In the genomic region with DNA sequence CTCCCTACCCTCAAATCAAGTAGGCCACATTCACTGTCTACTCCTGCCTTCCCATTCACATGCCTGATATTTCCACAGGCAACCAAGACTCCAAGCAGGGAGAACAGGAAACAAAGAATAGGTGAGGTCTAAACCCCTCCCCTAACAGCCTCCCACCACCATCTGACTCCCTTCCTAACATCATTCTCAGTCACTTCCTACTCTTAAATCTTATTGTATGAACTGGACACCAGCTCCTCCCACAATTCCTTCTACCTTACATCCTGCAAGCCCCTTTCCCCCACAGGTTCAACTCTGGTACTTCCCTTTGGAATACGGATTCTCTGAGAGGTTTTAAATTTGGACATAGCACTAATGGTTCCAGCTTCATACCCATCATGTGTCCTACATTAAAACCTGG, we compare ENCODE assay signal across 9 cellular contexts. TPM values are rescaled to one million over a fixed set of nuclear protein-coding genes. Genes with fewer than 3 reads are reported as not detected.
DNase-seq lines count a peak whose midpoint lies in the region; ATAC-seq and TF ChIP-seq lines count a peak whose summit lies in the region.
"Had no signal": no experiment of that assay in that cellular context is flagged by ENCODE, and none has a peak within 500 bp of the region (broad histone marks: within the 10 kb centered on the region; RNA-seq: fewer than 3 reads in every experiment).

No MANE protein-coding gene starts in this region.

- H3K36me3 Mint-ChIP-seq in activated T-cell treated with anti-CD3 and anti-CD28 coated beads, Interleukin-2, amount 50 U/mL, for 72 hours (ENCODE audit: insufficient read depth in 2 of 2): peaks cover 0 to 2% of the 10 kb centered on the region in 2 donors
- peaks cover 26 to 50% of the 10 kb centered on the region in 2 donors for H3K36me3 Mint-ChIP-seq in stimulated activated naive B cell treated with anti-CD40 and anti-IgM and Interleukin-4, amounts not matched to agents 10 μg/mL and 1 μg/mL and 100 μg/mL, for 72 hours

- H3K4me1 ChIP-seq in sigmoid colon: peaks cover 0 to 26% (median 15%) of the 10 kb centered on the region in 4 donors

- ATAC-seq in activated T-cell treated with anti-CD3 and anti-CD28 coated beads, Interleukin-2, amount 50 U/mL, for 72 hours (replicated peaks in 1 of 2): no peak
- no peak for ATAC-seq in stimulated activated naive B cell treated with anti-CD40 and anti-IgM and Interleukin-4, amounts not matched to agents 10 μg/mL and 1 μg/mL and 100 μg/mL, for 72 hours (replicated peaks)

- H3K27ac Mint-ChIP-seq in activated T-cell treated with anti-CD3 and anti-CD28 coated beads, Interleukin-2, amount 50 U/mL, for 72 hours: peak overlapping the region; percentile 95
- H3K27ac Mint-ChIP-seq in stimulated activated naive B cell treated with anti-CD40 and anti-IgM and Interleukin-4, amounts not matched to agents 10 μg/mL and 1 μg/mL and 100 μg/mL, for 72 hours: peak overlapping the region; percentile 48

- H3K4me3 Mint-ChIP-seq in activated T-cell treated with anti-CD3 and anti-CD28 coated beads, Interleukin-2, amount 50 U/mL, for 72 hours: peak overlapping the region; percentile 82 to 93
- peak overlapping the region in 1 of 2 donors; percentile 92 for H3K4me3 Mint-ChIP-seq in stimulated activated naive B cell treated with anti-CD40 and anti-IgM and Interleukin-4, amounts not matched to agents 10 μg/mL and 1 μg/mL and 100 μg/mL, for 72 hours

- H3K27me3 ChIP-seq in sigmoid colon: no peaks in the 10 kb centered on the region

- no peak for TF ChIP-seq POLR2A in sigmoid colon (IDR thresholded peaks at IDR 0.05)

- peaks cover 0 to 51% (median 5%) of the 10 kb centered on the region in 4 donors for H3K36me3 ChIP-seq in sigmoid colon

- H3K4me3 ChIP-seq in sigmoid colon: no peak overlapping the region

- intact Hi-C loops in sigmoid colon (cut with DNase I): no loop called here

- DNase-seq in activated T-cell treated with anti-CD3 and anti-CD28 coated beads, Interleukin-2, amount 50 U/mL, for 72 hours: no peak
- no peak for DNase-seq in activated T-cell treated with anti-CD3 and anti-CD28 coated beads, Interleukin-2, amount 50 U/mL, for 1 hour
- DNase-seq in caudate nucleus (lab: John Stamatoyannopoulos, UW) (no peak), cerebellar cortex (ENCODE audit: low spot score) (no peak), sigmoid colon (no peak)
- no peak for DNase-seq in stimulated activated naive B cell treated with anti-CD40 and anti-IgM and Interleukin-4, amounts not matched to agents 10 μg/mL and 1 μg/mL and 100 μg/mL, for 72 hours
- DNase-seq: activated CD4-positive, alpha-beta T cell treated with anti-CD3 and anti-CD28 coated beads for 48 hours; AML-193; NCI-H2081 treated with DMSO at 0.1 percent for 48 hours had no signal

- TF ChIP-seq EP300 in sigmoid colon (IDR thresholded peaks at IDR 0.05): no peak

- H3K9me3 Mint-ChIP-seq in activated T-cell treated with anti-CD3 and anti-CD28 coated beads, Interleukin-2, amount 50 U/mL, for 72 hours: no peaks in the 10 kb centered on the region
- H3K9me3 Mint-ChIP-seq in stimulated activated naive B cell treated with anti-CD40 and anti-IgM and Interleukin-4, amounts not matched to agents 10 μg/mL and 1 μg/mL and 100 μg/mL, for 72 hours: no peaks in the 10 kb centered on the region

- 63 to 81% methylated on average over 1 of the region's 1 CpG for WGBS in sigmoid colon, 2 donors

- no peaks in the 10 kb centered on the region for H3K27me3 Mint-ChIP-seq in activated T-cell treated with anti-CD3 and anti-CD28 coated beads, Interleukin-2, amount 50 U/mL, for 72 hours (ENCODE audit: low read depth)
- H3K27me3 Mint-ChIP-seq in stimulated activated naive B cell treated with anti-CD40 and anti-IgM and Interleukin-4, amounts not matched to agents 10 μg/mL and 1 μg/mL and 100 μg/mL, for 72 hours: no peaks in the 10 kb centered on the region

- no peaks in the 10 kb centered on the region for H3K9me3 ChIP-seq in sigmoid colon

- peak overlapping the region; percentile 79 for H3K27ac ChIP-seq in caudate nucleus (ENCODE audit: low read depth, low read length)
- H3K27ac ChIP-seq in sigmoid colon: peak overlapping the region in 1 of 4 donors; percentile 93

- TF ChIP-seq CTCF in sigmoid colon (IDR thresholded peaks at IDR 0.05): no peak

- H3K4me1 Mint-ChIP-seq in activated T-cell treated with anti-CD3 and anti-CD28 coated beads, Interleukin-2, amount 50 U/mL, for 72 hours (ENCODE audit: low read depth): peaks cover 24% of the 10 kb centered on the region
- H3K4me1 Mint-ChIP-seq in stimulated activated naive B cell treated with anti-CD40 and anti-IgM and Interleukin-4, amounts not matched to agents 10 μg/mL and 1 μg/mL and 100 μg/mL, for 72 hours: peaks cover 27 to 32% of the 10 kb centered on the region in 2 donors

RNA-seq across cellular contexts. Expression of gene C6orf136, which starts 0.9 kb away (rescaled TPM):
- total RNA-seq in activated T-cell treated with anti-CD3 and anti-CD28 coated beads, Interleukin-2, amount 50 U/mL, for 72 hours: 10 to 100 TPM; 25.8 to 36.0 TPM
- total RNA-seq in sigmoid colon: 10 to 100 TPM in 2 of 4 donors, 1 to 10 TPM in 2; 7.8 to 36.7 (median 20.7) TPM
- polyA plus RNA-seq in sigmoid colon: 10 to 100 TPM; 51.1 to 60.8 (median 52.3) TPM

RNA-seq across cellular contexts. Expression of gene ATAT1, which starts 19.3 kb away (rescaled TPM):
- total RNA-seq in activated T-cell treated with anti-CD3 and anti-CD28 coated beads, Interleukin-2, amount 50 U/mL, for 72 hours: 10 to 100 TPM in 1 of 2 donors, 1 to 10 TPM in 1; 8.3 to 14.2 TPM
- total RNA-seq in sigmoid colon: 1 to 10 TPM; 2.6 to 7.2 (median 4.8) TPM
- 1 to 10 TPM; 3.0 to 8.5 (median 4.2) TPM for polyA plus RNA-seq in sigmoid colon

RNA-seq across cellular contexts. Expression of gene DHX16, which starts 26.8 kb away (rescaled TPM):
- 10 to 100 TPM; 39.2 to 43.0 TPM for total RNA-seq in activated T-cell treated with anti-CD3 and anti-CD28 coated beads, Interleukin-2, amount 50 U/mL, for 72 hours
- total RNA-seq in sigmoid colon: 10 to 100 TPM; 18.0 to 22.8 (median 21.3) TPM
- 10 to 100 TPM; 21.6 to 34.2 (median 25.2) TPM for polyA plus RNA-seq in sigmoid colon

RNA-seq across cellular contexts. Expression of gene MRPS18B, which starts 28.3 kb away (rescaled TPM):
- 100 to 1,000 TPM; 109 to 132 TPM for total RNA-seq in activated T-cell treated with anti-CD3 and anti-CD28 coated beads, Interleukin-2, amount 50 U/mL, for 72 hours
- total RNA-seq in sigmoid colon: 10 to 100 TPM; 36.3 to 58.9 (median 48.4) TPM
- polyA plus RNA-seq in sigmoid colon: 10 to 100 TPM; 74.5 to 81.2 (median 78.6) TPM

RNA-seq across cellular contexts. Expression of gene PPP1R10, which starts 28.9 kb away (rescaled TPM):
- total RNA-seq in activated T-cell treated with anti-CD3 and anti-CD28 coated beads, Interleukin-2, amount 50 U/mL, for 72 hours: 100 to 1,000 TPM; 138 to 154 TPM
- 10 to 100 TPM; 18.5 to 30.2 (median 28.3) TPM for total RNA-seq in sigmoid colon
- polyA plus RNA-seq in sigmoid colon: 10 to 100 TPM; 13.8 to 30.6 (median 18.7) TPM
